Comparison of ENCODE assay signal across 7 cellular contexts in genomic region chr17:70510288-70510687, GRCh38.
"Had no signal": no experiment of that assay in that cellular context is flagged by ENCODE, and none has a peak within 500 bp of the region (broad histone marks: within the 10 kb centered on the region; RNA-seq: fewer than 3 reads in every experiment).

No MANE protein-coding gene starts in this region.

- FAIRE-seq: GM12878, GM12891, GM12892, GM18507, GM19239 had no signal

- ATAC-seq: GM12878 had no signal

- DNase-seq: GDM1, GF-D8 had no signal

- H3K4me3 ChIP-seq: GM12878 had no signal
